ENCODE assay signal across 8 cellular contexts in the genomic region with DNA sequence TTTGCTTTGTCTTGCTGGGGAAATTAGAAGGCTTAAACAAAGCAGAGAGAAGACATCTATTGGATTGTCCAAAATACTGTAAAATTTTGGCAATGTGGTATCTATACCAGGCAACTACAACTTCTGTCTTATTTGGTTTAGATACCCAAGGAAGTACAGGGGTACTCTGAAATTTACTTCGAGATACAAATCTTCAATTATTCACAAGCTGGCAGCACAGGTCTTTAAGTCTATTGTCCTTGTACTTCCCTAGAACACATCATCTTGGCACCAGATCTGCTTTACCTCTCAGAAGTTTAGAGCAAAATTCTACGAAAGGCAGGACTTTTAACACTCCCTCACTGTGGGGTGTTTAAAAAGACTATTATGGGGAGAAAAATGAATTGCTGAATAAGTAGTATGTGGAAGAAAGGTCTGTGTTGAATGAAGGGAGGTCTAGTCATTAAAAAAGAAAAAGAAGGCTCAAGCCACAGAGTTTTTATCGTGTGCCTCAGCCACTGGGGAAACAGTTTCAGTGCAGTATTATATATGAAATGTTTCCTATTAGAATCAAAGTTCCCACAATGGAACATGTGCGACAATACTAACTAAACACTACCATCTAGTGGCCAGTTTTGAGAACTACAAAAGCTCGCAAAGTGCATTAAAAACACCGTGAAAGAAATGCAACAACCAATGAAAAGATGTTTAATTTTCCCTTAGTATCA.
DNase-seq lines count a peak whose midpoint lies in the region; ATAC-seq and TF ChIP-seq lines count a peak whose summit lies in the region.

No MANE protein-coding gene starts in this region.

- no peak overlapping the region for H3K27ac ChIP-seq in parathyroid adenoma

- H3K4me3 ChIP-seq in BJ (ENCODE audit: low read depth, low read length) (no peak overlapping the region), WI38 (ENCODE audit: low read depth, low read length) (no peak overlapping the region), parathyroid adenoma (ENCODE audit: low read depth, low read length) (no peak overlapping the region)

- H3K27me3 ChIP-seq in BJ (ENCODE audit: control insufficient read depth, insufficient read depth, low read length) = peaks cover under 1% of the 10 kb centered on the region; the same call in 1 of the 2 replicates
- no peaks in the 10 kb centered on the region for H3K27me3 ChIP-seq in parathyroid adenoma (ENCODE audit: control insufficient read depth, insufficient read depth, low read length)

- peak; percentile 46 for ATAC-seq in GM18505 (IDR thresholded peaks at IDR 0.05; ENCODE audit: unreplicated experiment)
- peak; percentile 62 for ATAC-seq in HG02840 (IDR thresholded peaks at IDR 0.05; ENCODE audit: low FRiP score, unreplicated experiment)
- no peak for ATAC-seq in HG02884 (IDR thresholded peaks at IDR 0.05; ENCODE audit: unreplicated experiment)

- POLR2A ChIA-PET in BJ (lab: Charles Lee) = no interaction called here

- TF ChIP-seq CTCF in BJ (IDR thresholded peaks at IDR 0.05; ENCODE audit: insufficient read depth, low read depth, low read length) (peak; percentile 60), WI38 (IDR thresholded peaks at IDR 0.05; ENCODE audit: low read depth, low read length) (peak; percentile 50), parathyroid adenoma (IDR thresholded peaks at IDR 0.05) (peak; percentile 73)

- no peak overlapping the region for H3K4me2 ChIP-seq in parathyroid adenoma (ENCODE audit: low read length)

- no peak overlapping the region for H2AFZ ChIP-seq in parathyroid adenoma

- no peaks in the 10 kb centered on the region for H3K79me2 ChIP-seq in parathyroid adenoma

- no peak for TF ChIP-seq POLR2A in GM18505 (IDR thresholded peaks at IDR 0.05; ENCODE audit: borderline replicate concordance, extremely low read depth, insufficient read depth, insufficient read length)

- H3K36me3 ChIP-seq in BJ (ENCODE audit: control insufficient read depth, insufficient read depth, low read length) = no peaks in the 10 kb centered on the region
- no peaks in the 10 kb centered on the region for H3K36me3 ChIP-seq in parathyroid adenoma (ENCODE audit: control insufficient read depth, insufficient read depth, low read length)

- H3K9ac ChIP-seq in parathyroid adenoma = no peak overlapping the region

- no peaks in the 10 kb centered on the region for H3K9me3 ChIP-seq in parathyroid adenoma (ENCODE audit: control insufficient read depth, low read length)

- CTCF ChIA-PET in BJ (lab: Yijun Ruan, JAX) = interaction anchor here (0.6 to 2.9 kb wide), 17 partner anchors 8 to 448 kb away, joined by 3 to 22 read pairs (median 4); no protein-coding TSS in a partner anchor

- no peaks in the 10 kb centered on the region for H3K4me1 ChIP-seq in parathyroid adenoma

- no peak for DNase-seq in BJ (ENCODE audit: low read depth)
- peak; percentile 38 for DNase-seq in NCI-H2029 (lab: John Stamatoyannopoulos, UW)
- DNase-seq in glomerular visceral epithelial cell (ENCODE audit: extremely low spot score) = peak; percentile 67
